Comparison of ENCODE assay signal across 8 cellular contexts in the genomic region with DNA sequence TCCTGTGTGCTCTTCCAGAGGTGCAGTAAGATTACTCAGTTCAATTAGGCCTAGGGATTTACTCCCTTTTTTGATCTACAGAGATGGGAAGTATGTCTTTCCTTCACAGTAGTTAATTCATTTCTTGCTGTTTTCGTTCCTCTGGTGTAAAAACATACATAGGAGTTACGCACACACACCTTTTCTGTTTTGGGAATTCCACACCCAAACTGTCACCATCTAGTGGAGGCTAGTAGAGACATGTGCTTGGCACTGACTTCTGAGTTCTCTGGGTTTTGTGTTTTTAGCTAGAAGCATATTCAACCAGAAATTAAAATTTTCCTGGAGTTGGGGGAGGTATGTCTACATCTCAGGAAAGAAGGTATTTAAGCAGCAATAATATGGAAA. TPM values are rescaled to one million over a fixed set of nuclear protein-coding genes. Genes with fewer than 3 reads are reported as not detected.
DNase-seq lines count a peak whose midpoint lies in the region; ATAC-seq and TF ChIP-seq lines count a peak whose summit lies in the region.

No MANE protein-coding gene starts in this region.

- peak overlapping the region; percentile 85 for H3K9ac ChIP-seq in fibroblast of lung (ENCODE audit: insufficient read depth, low read length)
- peak overlapping the region; percentile 67 for H3K9ac ChIP-seq in rectal smooth muscle tissue (ENCODE audit: low read length)

- no peak overlapping the region for H2AFZ ChIP-seq in fibroblast of lung (ENCODE audit: low read length)

- H3K79me2 ChIP-seq in fibroblast of lung (ENCODE audit: control insufficient read depth, insufficient read depth, low read length): peaks cover 34% of the 10 kb centered on the region

- H3K27ac ChIP-seq in Peyer's patch (peak overlapping the region; percentile 98 to 100 (median 99)), fibroblast of lung (ENCODE audit: insufficient read depth, low read length) (peak overlapping the region; percentile 87), rectal smooth muscle tissue (ENCODE audit: low read depth, low read length) (peak overlapping the region; percentile 93)

- no peaks in the 10 kb centered on the region for H4K20me1 ChIP-seq in fibroblast of lung (ENCODE audit: control insufficient read depth, extremely low read depth, insufficient read depth, low read length)

- no peak for TF ChIP-seq POLR2A in Peyer's patch (IDR thresholded peaks at IDR 0.05)

- H3K9me3 ChIP-seq in Peyer's patch (no peaks in the 10 kb centered on the region), fibroblast of lung (ENCODE audit: control insufficient read depth, insufficient read depth, low read depth, low read length) (no peaks in the 10 kb centered on the region)

- H3K36me3 ChIP-seq in Peyer's patch (no peaks in the 10 kb centered on the region), fibroblast of lung (ENCODE audit: control insufficient read depth, insufficient read depth, low read length) (no peaks in the 10 kb centered on the region), rectal smooth muscle tissue (ENCODE audit: control insufficient read depth, insufficient read depth, low read length) (no peaks in the 10 kb centered on the region)

- no peak for ATAC-seq in GM19328 (IDR thresholded peaks at IDR 0.05; ENCODE audit: unreplicated experiment)

- H3K27me3 ChIP-seq in Peyer's patch (no peaks in the 10 kb centered on the region), fibroblast of lung (ENCODE audit: control insufficient read depth, insufficient read depth, low read length) (no peaks in the 10 kb centered on the region), rectal smooth muscle tissue (ENCODE audit: control insufficient read depth, insufficient read depth, low read length) (no peaks in the 10 kb centered on the region)

- H3K4me2 ChIP-seq in fibroblast of lung (ENCODE audit: extremely low read depth, insufficient read depth, low read length): peak overlapping the region; percentile 72

- peak overlapping the region; percentile 92 to 98 (median 95) for H3K4me3 ChIP-seq in Peyer's patch
- H3K4me3 ChIP-seq in fibroblast of lung (replicated peaks in 1 of 4; ENCODE audit: control extremely low read depth in 1 of 4, insufficient read depth in 1 of 4, low read depth in 3 of 4, low read length in 4 of 4): peak overlapping the region; percentile 67 to 90 (median 70)
- H3K4me3 ChIP-seq in rectal smooth muscle tissue (ENCODE audit: low read length): peak overlapping the region; percentile 81

- H3K4me1 ChIP-seq in Peyer's patch (peaks cover 0 to 60% (median 23%) of the 10 kb centered on the region in 4 donors), fibroblast of lung (ENCODE audit: control insufficient read depth, extremely low read depth, insufficient read depth, low read length) (peaks cover 12% of the 10 kb centered on the region), rectal smooth muscle tissue (ENCODE audit: control insufficient read depth, insufficient read depth, low read length) (peaks cover 36% of the 10 kb centered on the region)

- DNase-seq in NCI-H1417 (lab: John Stamatoyannopoulos, UW) (peak in 2 of 3 experiments; percentile 16 to 73), NCI-H1417 treated with DMSO at 0.1 percent for 48 hours (lab: John Stamatoyannopoulos, UW) (no peak), Peyer's patch (no peak), fibroblast of lung (ENCODE audit: low read depth in 2 of 2) (no peak), SIG-M5 treated with dmso at 0.1 percent for 504 hours (lab: John Stamatoyannopoulos, UW; ENCODE audit: unreplicated experiment) (no peak), GM19238 (ENCODE audit: insufficient read length, low spot score) (no peak)

- TF ChIP-seq CTCF in Peyer's patch (IDR thresholded peaks at IDR 0.05) (peak in 1 of 6 experiments; percentile 25), fibroblast of lung (conservative IDR thresholded peaks at IDR 0.05 in 1 of 2, IDR thresholded peaks at IDR 0.05 in 1 of 2; ENCODE audit: low read depth in 1 of 2, low read length in 2 of 2) (peak in 1 of 2 donors; percentile 18)

RNA-seq across cellular contexts. Expression of a gene that starts 1.4 kb away (rescaled TPM):
- total RNA-seq in Peyer's patch (100 to 1,000 TPM in 3 of 4 donors, 10 to 100 TPM in 1; 33.8 to 125 (median 113) TPM), fibroblast of lung (5.6 and 9.1 TPM in 2 replicates)
- 9.2 and 11.4 TPM in 2 replicates for polyA plus RNA-seq in fibroblast of lung
- polyA plus RNA-seq in fibroblast of lung (2012): 7.2 and 9.7 TPM in 2 replicates
- polyA minus RNA-seq in fibroblast of lung (ENCODE audit: low replicate concordance): 18.3 and 25.3 TPM in 2 replicates

RNA-seq across cellular contexts. Expression of a gene that starts 38.1 kb away (rescaled TPM):
- total RNA-seq in Peyer's patch (not detected), fibroblast of lung (not detected in 2 replicates)
- not detected in 2 replicates for polyA plus RNA-seq in fibroblast of lung
- polyA plus RNA-seq in fibroblast of lung (2012): not detected in 2 replicates
- not detected in 2 replicates for polyA minus RNA-seq in fibroblast of lung (ENCODE audit: low replicate concordance)

Comparison
In these comparisons a context has a peak if more than half of its experiments do, and no peak if none do; other contexts are left out.
1. DNase-seq: peak in NCI-H1417 (2 of 3); none in NCI-H1417 treated with DMSO at 0.1 percent for 48 hours (single experiment), Peyer's patch (0 of 3), fibroblast of lung (0 of 2), SIG-M5 treated with dmso at 0.1 percent for 504 hours (single experiment) and GM19238 (single experiment).
2. Peak in every context shown above with its lines, with median percentiles within 50 percentile points of each other: H3K27ac ChIP-seq and H3K4me3 ChIP-seq.